ENCODE assay signal across 11 cellular contexts in genomic region chr19:14507704-14508246, GRCh38. TPM values are rescaled to one million over a fixed set of nuclear protein-coding genes. Genes with fewer than 3 reads are reported as not detected.
A peak's percentile ranks its signal among the peaks of the same experiment; 100 is the strongest.
DNase-seq lines count a peak whose midpoint lies in the region; ATAC-seq, FAIRE-seq and TF ChIP-seq lines count a peak whose summit lies in the region.
"Had no signal": no experiment of that assay in that cellular context is flagged by ENCODE, and none has a peak within 500 bp of the region (broad histone marks: within the 10 kb centered on the region; RNA-seq: fewer than 3 reads in every experiment).

No MANE protein-coding gene starts in this region.

- CTCF ChIA-PET in BJ (lab: Yijun Ruan, JAX) (interaction anchor here (1.3 to 3.5 kb wide), 2 partner anchors 10 to 27 kb away, joined by 3 to 23 read pairs; partner anchors contain the start of gene DNAJB1), OCI-LY7 (lab: Charles Lee; ENCODE audit: unreplicated experiment) (no interaction called here)
- CTCF ChIA-PET in activated CD8-positive, alpha-beta T cell treated with anti-CD3 and anti-CD28 coated beads for 36 hours (lab: Charles Lee) = interaction anchor here (1.0 to 2.7 kb wide), 8 partner anchors 9 to 449 kb away, joined by 3 to 11 read pairs (median 5); partner anchors contain the start of gene GIPC1

- no peaks in the 10 kb centered on the region for H3K9me3 Mint-ChIP-seq in activated CD8-positive, alpha-beta T cell treated with anti-CD3 and anti-CD28 coated beads for 36 hours

- H4K20me1 ChIP-seq in OCI-LY7 (ENCODE audit: insufficient read depth, low read length) = no peaks in the 10 kb centered on the region

- WGBS in small intestine, 3 donors = 46 to 51% (median 50%) methylated on average over 8 of the region's 8 CpGs

- H3K27ac ChIP-seq in small intestine (ENCODE audit: low read depth in 1 of 2, low read length in 1 of 2) (no peak overlapping the region), OCI-LY7 (ENCODE audit: low read depth, low read length, poor library complexity, severe bottlenecking) (no peak overlapping the region)
- H3K27ac ChIP-seq: SK-N-MC, testis had no signal

- no peak overlapping the region for H3K4me2 ChIP-seq in OCI-LY7 (ENCODE audit: low read length)

- POLR2A ChIA-PET in BJ (lab: Charles Lee) (no interaction called here), OCI-LY7 (lab: Charles Lee) (interaction anchor here (1.2 to 1.6 kb wide), 3 partner anchors 10 to 118 kb away, joined by 3 to 10 read pairs (median 4); partner anchors contain the start of gene GIPC1)
- POLR2A ChIA-PET in activated CD8-positive, alpha-beta T cell treated with anti-CD3 and anti-CD28 coated beads for 36 hours (lab: Charles Lee) = interaction anchor here (0.9 to 2.2 kb wide), 4 partner anchors 9 to 46 kb away, joined by 3 to 17 read pairs (median 4); partner anchors contain the start of gene DNAJB1

- no peak for ATAC-seq in activated CD8-positive, alpha-beta T cell treated with anti-CD3 and anti-CD28 coated beads for 36 hours
- ATAC-seq in GM18520 (IDR thresholded peaks at IDR 0.05; ENCODE audit: unreplicated experiment) (no peak), GM21447 (IDR thresholded peaks at IDR 0.05; ENCODE audit: unreplicated experiment) (no peak)

- H3K36me3 ChIP-seq in BJ (ENCODE audit: control insufficient read depth, insufficient read depth, low read length) = no peaks in the 10 kb centered on the region
- no peaks in the 10 kb centered on the region for H3K36me3 ChIP-seq in small intestine (ENCODE audit: control insufficient read depth in 2 of 2, insufficient read depth in 2 of 2, low read length in 2 of 2)
- peaks cover 3% of the 10 kb centered on the region; the same call in 1 of the 2 replicates for H3K36me3 ChIP-seq in OCI-LY7 (ENCODE audit: insufficient read depth, low read length)

- H3K27ac Mint-ChIP-seq in activated CD8-positive, alpha-beta T cell treated with anti-CD3 and anti-CD28 coated beads for 36 hours = peak overlapping the region; percentile 84

- peaks cover 48% of the 10 kb centered on the region for H3K4me1 Mint-ChIP-seq in activated CD8-positive, alpha-beta T cell treated with anti-CD3 and anti-CD28 coated beads for 36 hours (ENCODE audit: low read depth)

- peak; percentile 42 for DNase-seq in BJ (ENCODE audit: low read depth)
- peak; percentile 62 for DNase-seq in HT-29 (ENCODE audit: low spot score)
- DNase-seq in activated CD8-positive, alpha-beta T cell treated with anti-CD3 and anti-CD28 coated beads for 36 hours = no peak
- DNase-seq in iris pigment epithelial cell (ENCODE audit: low read depth) = peak; percentile 67
- DNase-seq in small intestine = no peak
- no peak for DNase-seq in OCI-LY7 (ENCODE audit: low spot score)
- DNase-seq: testis had no signal

- intact Hi-C loops in activated CD8-positive, alpha-beta T cell treated with anti-CD3 and anti-CD28 coated beads for 36 hours (cut with micrococcal nuclease) = no loop called here
- intact Hi-C loops in OCI-LY7 (cut with micrococcal nuclease; ENCODE audit: unreplicated experiment) = loop anchor here (5.0 kb wide), 1 partner anchor 45 kb away; no protein-coding TSS in a partner anchor

- no peak for FAIRE-seq in small intestine (lab: Jason Lieb, UNC)

- H3K4me3 Mint-ChIP-seq in activated CD8-positive, alpha-beta T cell treated with anti-CD3 and anti-CD28 coated beads for 36 hours = no peak overlapping the region

- no peaks in the 10 kb centered on the region for H3K27me3 Mint-ChIP-seq in activated CD8-positive, alpha-beta T cell treated with anti-CD3 and anti-CD28 coated beads for 36 hours

- TF ChIP-seq CTCF in BJ (IDR thresholded peaks at IDR 0.05; ENCODE audit: insufficient read depth, low read depth, low read length) (no peak), OCI-LY7 (conservative IDR thresholded peaks at IDR 0.05; ENCODE audit: low read length) (no peak)
- no peak for TF ChIP-seq CTCF in activated CD8-positive, alpha-beta T cell treated with anti-CD3 and anti-CD28 coated beads for 36 hours (IDR thresholded peaks at IDR 0.05)

- BruUV-seq in OCI-LY7 (replicated peaks; lab: Mats Ljungman, UMichigan) = no TSS peak

- H3K4me3 ChIP-seq in BJ (ENCODE audit: low read depth, low read length) (no peak overlapping the region), small intestine (ENCODE audit: low read depth in 1 of 2, low read length in 2 of 2) (no peak overlapping the region), OCI-LY7 (ENCODE audit: low read depth, low read length, poor library complexity, severe bottlenecking) (no peak overlapping the region)
- H3K4me3 ChIP-seq: SK-N-MC, testis had no signal

- H3K36me3 Mint-ChIP-seq in activated CD8-positive, alpha-beta T cell treated with anti-CD3 and anti-CD28 coated beads for 36 hours (ENCODE audit: low read depth) = no peaks in the 10 kb centered on the region

- no peaks in the 10 kb centered on the region for H3K4me1 ChIP-seq in small intestine (ENCODE audit: control insufficient read depth in 2 of 2, insufficient read depth in 1 of 2, low read depth in 1 of 2, low read length in 1 of 2)
- peaks cover 21% of the 10 kb centered on the region for H3K4me1 ChIP-seq in OCI-LY7 (ENCODE audit: insufficient read depth, low read length, poor library complexity, severe bottlenecking)

- no peaks in the 10 kb centered on the region for H3K27me3 ChIP-seq in BJ (ENCODE audit: control insufficient read depth, insufficient read depth, low read length)
- H3K27me3 ChIP-seq in small intestine (ENCODE audit: control insufficient read depth in 2 of 2, insufficient read depth in 2 of 2, low read length in 2 of 2) = no peaks in the 10 kb centered on the region
- H3K27me3 ChIP-seq: testis had no signal

- H2AFZ ChIP-seq in OCI-LY7 (ENCODE audit: low read length) = no peak overlapping the region

- no peaks in the 10 kb centered on the region for H3K79me2 ChIP-seq in OCI-LY7 (ENCODE audit: insufficient read depth, low read depth, low read length)

- H3K9me2 ChIP-seq in OCI-LY7 (ENCODE audit: insufficient read depth, low read length) = no peaks in the 10 kb centered on the region

- no peaks in the 10 kb centered on the region for H3K9me3 ChIP-seq in small intestine (ENCODE audit: control insufficient read depth, low read depth)
- no peaks in the 10 kb centered on the region for H3K9me3 ChIP-seq in OCI-LY7 (ENCODE audit: low read length)
- H3K9me3 ChIP-seq: testis had no signal

RNA-seq across cellular contexts. Expression of gene DNAJB1, which starts 10.4 kb away (rescaled TPM):
- polyA plus RNA-seq in BJ (2011; rRNA removed) = 114 and 133 TPM in 2 replicates
- polyA minus RNA-seq in BJ (2011; rRNA and poly(A)+ RNA removed) = 46.5 and 52.6 TPM in 2 replicates
- total RNA-seq in HT-29 (2014; rRNA removed; shearing (Covaris generic)) = 77.7 and 79.9 TPM in 2 replicates
- total RNA-seq in activated CD8-positive, alpha-beta T cell treated with anti-CD3 and anti-CD28 coated beads for 36 hours = 10 to 100 TPM; 52.0 to 59.6 TPM
- polyA plus RNA-seq in small intestine = 10 to 100 TPM; 39.4 to 45.3 (median 43.2) TPM
- 62.9 and 76.7 TPM in 2 replicates for total RNA-seq in OCI-LY7 (2014; rRNA removed; shearing (Covaris generic))
- 51.7 and 63.7 TPM in 2 replicates for total RNA-seq in OCI-LY7 (2022)

RNA-seq across cellular contexts. Expression of gene GIPC1, which starts 11.8 kb away (rescaled TPM):
- polyA plus RNA-seq in BJ (2011; rRNA removed) = 92.3 and 119 TPM in 2 replicates
- 43.2 and 57.9 TPM in 2 replicates for polyA minus RNA-seq in BJ (2011; rRNA and poly(A)+ RNA removed)
- 296 and 305 TPM in 2 replicates for total RNA-seq in HT-29 (2014; rRNA removed; shearing (Covaris generic))
- total RNA-seq in activated CD8-positive, alpha-beta T cell treated with anti-CD3 and anti-CD28 coated beads for 36 hours = 10 to 100 TPM; 17.3 to 19.6 TPM
- polyA plus RNA-seq in small intestine = 10 to 100 TPM; 64.0 to 91.2 (median 66.5) TPM
- 18.5 and 26.9 TPM in 2 replicates for total RNA-seq in OCI-LY7 (2014; rRNA removed; shearing (Covaris generic))
- 37.6 and 38.3 TPM in 2 replicates for total RNA-seq in OCI-LY7 (2022)

RNA-seq across cellular contexts. Expression of gene TECR, which starts 21.6 kb away (rescaled TPM):
- polyA plus RNA-seq in BJ (2011; rRNA removed) = 63.2 and 95.9 TPM in 2 replicates
- polyA minus RNA-seq in BJ (2011; rRNA and poly(A)+ RNA removed) = 94.4 and 169 TPM in 2 replicates
- 117 and 146 TPM in 2 replicates for total RNA-seq in HT-29 (2014; rRNA removed; shearing (Covaris generic))
- 10 to 100 TPM; 93.5 to 98.5 TPM for total RNA-seq in activated CD8-positive, alpha-beta T cell treated with anti-CD3 and anti-CD28 coated beads for 36 hours
- polyA plus RNA-seq in small intestine = 100 to 1,000 TPM; 147 to 234 (median 165) TPM
- 52.3 and 81.4 TPM in 2 replicates for total RNA-seq in OCI-LY7 (2014; rRNA removed; shearing (Covaris generic))
- total RNA-seq in OCI-LY7 (2022) = 128 and 130 TPM in 2 replicates

RNA-seq across cellular contexts. Expression of gene PTGER1, which starts 32.6 kb away (rescaled TPM):
- polyA plus RNA-seq in BJ (2011; rRNA removed) = 0.63 and 1.0 TPM in 2 replicates
- polyA minus RNA-seq in BJ (2011; rRNA and poly(A)+ RNA removed) = 0.38 and 0.41 TPM in 2 replicates
- total RNA-seq in HT-29 (2014; rRNA removed; shearing (Covaris generic)) = 0.31 TPM in 1 of 2 replicates, not detected in the other
- under 1 TPM; 0.43 TPM for total RNA-seq in activated CD8-positive, alpha-beta T cell treated with anti-CD3 and anti-CD28 coated beads for 36 hours
- under 1 TPM in 1 of 3 donors, not detected in 2; 0.64 TPM for polyA plus RNA-seq in small intestine
- total RNA-seq in OCI-LY7 (2014; rRNA removed; shearing (Covaris generic)) = not detected in 2 replicates
- total RNA-seq in OCI-LY7 (2022) = 0.23 TPM in 1 of 2 replicates, not detected in the other
- total RNA-seq: skeletal muscle tissue had no signal

Comparison
In these comparisons a context has a peak if more than half of its experiments do, and no peak if none do; other contexts are left out.
1. DNase-seq: peak in BJ (single experiment), HT-29 (single experiment) and iris pigment epithelial cell (single experiment); none in activated CD8-positive, alpha-beta T cell treated with anti-CD3 and anti-CD28 coated beads for 36 hours (single experiment), small intestine (single experiment) and OCI-LY7 (single experiment).